Comparison of ENCODE assay signal across 1 cellular context in genomic region chr12:54051916-54052744, GRCh38.
TF ChIP-seq lines count a peak whose summit lies in the region.

No MANE protein-coding gene starts in this region.

TF ChIP-seq in HEK293, 187 proteins besides CTCF, POLR2A, EP300 and RAD21 (continued from another document and continues in another):
- TF ChIP-seq PRDM6 (tag by site-specific recombination; IDR thresholded peaks at IDR 0.05) (peak; percentile 100), ZNF580 (tag by site-specific recombination; IDR thresholded peaks at IDR 0.05) (peak; percentile 98), ZNF416 (tag by site-specific recombination; IDR thresholded peaks at IDR 0.05) (no peak), KLF1 (tag by site-specific recombination; IDR thresholded peaks at IDR 0.05) (peak; percentile 73), ZNF707 (tag by site-specific recombination; IDR thresholded peaks at IDR 0.05) (no peak), ZNF302 (tag by site-specific recombination; IDR thresholded peaks at IDR 0.05; ENCODE audit: low read depth) (no peak), ZNF529 (tag by site-specific recombination; IDR thresholded peaks at IDR 0.05; ENCODE audit: insufficient replicate concordance) (no peak), PATZ1 (tag by site-specific recombination; IDR thresholded peaks at IDR 0.05) (peak; percentile 70), ZNF488 (tag by site-specific recombination; IDR thresholded peaks at IDR 0.05) (peak; percentile 98), GLIS1 (tag by site-specific recombination; IDR thresholded peaks at IDR 0.05) (peak; percentile 99), ZNF561 (tag by site-specific recombination; IDR thresholded peaks at IDR 0.05; ENCODE audit: borderline replicate concordance) (peak; percentile 99), BCL11B (tag by site-specific recombination; IDR thresholded peaks at IDR 0.05; ENCODE audit: low read depth) (peak; percentile 99), PRDM10 (tag by site-specific recombination; IDR thresholded peaks at IDR 0.05) (peak; percentile 68), GLI2 (tag by site-specific recombination; IDR thresholded peaks at IDR 0.05; ENCODE audit: borderline replicate concordance, low read depth) (peak; percentile 99), AEBP2 (tag by site-specific recombination; IDR thresholded peaks at IDR 0.05; ENCODE audit: borderline replicate concordance) (peak; percentile 43; the same call in 1 of the 2 replicates), HOXD13 (CRISPR knock-in tag; IDR thresholded peaks at IDR 0.05; ENCODE audit: borderline replicate concordance) (peak; percentile 81), ZNF645 (tag by site-specific recombination; IDR thresholded peaks at IDR 0.05) (peak; percentile 95), KLF10 (tag by site-specific recombination; IDR thresholded peaks at IDR 0.05) (peak; percentile 92), BCL6B (tag by site-specific recombination; IDR thresholded peaks at IDR 0.05) (peak; percentile 86), ZNF112 (tag by site-specific recombination; IDR thresholded peaks at IDR 0.05) (no peak), ZNF510 (tag by site-specific recombination; IDR thresholded peaks at IDR 0.05; ENCODE audit: insufficient replicate concordance) (no peak), YY1 (tag by site-specific recombination; IDR thresholded peaks at IDR 0.05) (peak; percentile 65; the same call in 1 of the 2 replicates), SP7 (tag by site-specific recombination; IDR thresholded peaks at IDR 0.05) (peak; percentile 99), ZBTB11 (tag by site-specific recombination; conservative IDR thresholded peaks at IDR 0.05; ENCODE audit: low read depth) (0 out of 2 replicates have a peak, but pooled peaks have one; percentile 36), MYNN (tag by site-specific recombination; IDR thresholded peaks at IDR 0.05; ENCODE audit: borderline replicate concordance) (peak; percentile 31), ZNF610 (tag by site-specific recombination; IDR thresholded peaks at IDR 0.05; ENCODE audit: borderline replicate concordance) (peak; percentile 85), ZNF280C (tag by site-specific recombination; IDR thresholded peaks at IDR 0.05) (no peak), ZBTB21 (tag by site-specific recombination; IDR thresholded peaks at IDR 0.05) (peak; percentile 81), ZNF398 (tag by site-specific recombination; IDR thresholded peaks at IDR 0.05) (peak; percentile 96), INSM2 (tag by site-specific recombination; IDR thresholded peaks at IDR 0.05) (peak; percentile 94), ZIC2 (tag by site-specific recombination; IDR thresholded peaks at IDR 0.05) (peak; percentile 96)
